28 cellular contexts compared by ENCODE assay signal in the genomic region with DNA sequence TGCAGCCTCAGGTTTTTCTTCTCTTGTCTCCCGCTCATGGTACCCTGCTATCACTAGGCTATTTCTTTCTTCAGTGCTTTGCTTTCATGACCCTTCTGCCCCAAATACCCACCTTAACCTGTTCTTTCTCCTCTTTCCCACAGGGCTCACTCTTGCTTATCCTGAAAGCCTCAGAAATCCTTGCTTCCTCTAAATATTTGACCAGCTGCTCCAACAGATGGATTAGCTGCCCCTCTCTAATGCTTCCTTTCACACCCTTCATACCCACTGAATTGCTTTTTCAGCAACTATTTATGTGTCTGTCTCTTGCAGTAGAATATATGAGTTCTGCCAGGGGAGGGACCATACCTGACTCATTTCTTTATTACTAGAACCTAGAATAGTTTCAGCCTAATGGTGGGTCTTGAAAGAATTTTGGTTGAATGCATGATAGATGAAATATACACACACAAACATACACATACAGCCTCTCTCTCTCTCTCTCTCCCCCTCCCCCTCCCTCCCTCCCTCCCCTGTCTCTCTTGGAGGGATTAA.
A peak's percentile ranks its signal among the peaks of the same experiment; 100 is the strongest.
DNase-seq lines count a peak whose midpoint lies in the region; ATAC-seq and TF ChIP-seq lines count a peak whose summit lies in the region.
"Had no signal": no experiment of that assay in that cellular context is flagged by ENCODE, and none has a peak within 500 bp of the region (broad histone marks: within the 10 kb centered on the region; RNA-seq: fewer than 3 reads in every experiment).

No MANE protein-coding gene starts in this region.

- peaks cover 15% of the 10 kb centered on the region; the same call in 1 of the 2 replicates for H3K9me2 ChIP-seq in GM23338 (ENCODE audit: insufficient read depth)

- no peaks in the 10 kb centered on the region for H3K4me1 ChIP-seq in GM23338 (ENCODE audit: insufficient read depth)
- H3K4me1 ChIP-seq in ectodermal cell (ENCODE audit: control insufficient read depth, insufficient read depth, low read length), result peaks cover 7% of the 10 kb centered on the region
- H3K4me1 ChIP-seq in smooth muscle cell (ENCODE audit: low read depth), result peaks cover 18% of the 10 kb centered on the region
- H3K4me1 ChIP-seq: prostate gland, sigmoid colon, testis, uterus had no signal

- no peaks in the 10 kb centered on the region for H3K4me1 Mint-ChIP-seq in GM23338
- H3K4me1 Mint-ChIP-seq: central memory CD8-positive, alpha-beta T cell; memory B cell had no signal

- H3K4me2 ChIP-seq in GM23338, result no peak overlapping the region
- H3K4me2 ChIP-seq in smooth muscle cell, result peak overlapping the region; percentile 61

- H3K79me2 ChIP-seq in GM23338 (replicated peaks; ENCODE audit: insufficient read depth) (no peaks in the 10 kb centered on the region), smooth muscle cell (ENCODE audit: low read depth) (no peaks in the 10 kb centered on the region)

- H2AFZ ChIP-seq in GM23338 (0 out of 2 replicates have a peak overlapping the region, but pooled peaks have one; percentile 76), smooth muscle cell (ENCODE audit: low read depth) (no peak overlapping the region)

- no peak overlapping the region for H3K4me3 ChIP-seq in GM23338
- no peak overlapping the region for H3K4me3 ChIP-seq in ectodermal cell (ENCODE audit: insufficient read depth, low read depth, low read length)
- H3K4me3 ChIP-seq in smooth muscle cell, result no peak overlapping the region
- H3K4me3 ChIP-seq: K562, prostate gland, sigmoid colon, testis, uterus had no signal

- intact Hi-C loops in cardiac septum (cut with DNase I), result no loop called here

- TF ChIP-seq CTCF in GM23338 (conservative IDR thresholded peaks at IDR 0.05; ENCODE audit: low read depth in 2 of 2) (no peak), smooth muscle cell (IDR thresholded peaks at IDR 0.05; ENCODE audit: borderline replicate concordance, insufficient read depth, poor library complexity, severe bottlenecking) (no peak)

- H3K27me3 Mint-ChIP-seq in GM23338 (ENCODE audit: insufficient read depth, low read depth, poor library complexity), result no peaks in the 10 kb centered on the region

- H4K20me1 ChIP-seq in GM23338 (replicated peaks; ENCODE audit: insufficient read depth), result no peaks in the 10 kb centered on the region
- H4K20me1 ChIP-seq in smooth muscle cell (ENCODE audit: low read depth), result no peaks in the 10 kb centered on the region

- H3K9me3 Mint-ChIP-seq in GM23338, result peaks cover 7% of the 10 kb centered on the region; the same call in 1 of the 3 replicates
- H3K9me3 Mint-ChIP-seq: central memory CD8-positive, alpha-beta T cell had no signal

- ATAC-seq in GM23338, result no peak
- ATAC-seq: K562; left lobe of liver; SK-N-SH treated with all-trans-retinoic acid at 6 μM for 48 hours; stimulated activated naive CD8-positive, alpha-beta T cell treated with anti-CD3 and anti-CD28 coated beads, Interleukin-15, Interleukin-2, amounts not matched to agents 100 U/mL and 50 U/mL, for 24 hours had no signal

- no peaks in the 10 kb centered on the region for H3F3A ChIP-seq in GM23338 (replicated peaks; ENCODE audit: low read depth)
- no peaks in the 10 kb centered on the region for H3F3A ChIP-seq in smooth muscle cell (ENCODE audit: low read depth)

- no peak overlapping the region for H3K27ac Mint-ChIP-seq in GM23338
- H3K27ac Mint-ChIP-seq: activated naive CD8-positive, alpha-beta T cell treated with anti-CD3 and anti-CD28 coated beads, Interleukin-2, amount 10 ng/mL, durations not matched to agents 7 days and 5 days; memory B cell had no signal

- no peaks in the 10 kb centered on the region for H3K9me3 ChIP-seq in ectodermal cell (ENCODE audit: control insufficient read depth, low read length)
- no peaks in the 10 kb centered on the region for H3K9me3 ChIP-seq in smooth muscle cell (replicated peaks; ENCODE audit: low read depth)
- H3K9me3 ChIP-seq: prostate gland, sigmoid colon, testis, uterus had no signal

- no peak overlapping the region for H3K9ac ChIP-seq in smooth muscle cell (ENCODE audit: low read depth)

- 82 to 85% methylated on average over 1 of the region's 1 CpG for WGBS in ectodermal cell, 2 experiments
- WGBS in smooth muscle cell (ENCODE audit: low lambda C conversion rate), result 42% methylated on average over 1 of the region's 1 CpG

- no peak for DNase-seq in GM23338 (ENCODE audit: low spot score)
- DNase-seq in NCI-H748 treated with DMSO at 0.1 percent for 48 hours (lab: John Stamatoyannopoulos, UW), result peak; percentile 10
- no peak for DNase-seq in smooth muscle cell (lab: John Stamatoyannopoulos, UW; ENCODE audit: unreplicated experiment)
- no peak for DNase-seq in SKM-1 treated with dmso at 0.1 percent for 144 hours (lab: John Stamatoyannopoulos, UW; ENCODE audit: unreplicated experiment)
- DNase-seq in stimulated activated CD8-positive, alpha-beta memory T cell treated with anti-CD3 and anti-CD28 coated beads, Interleukin-4, amount 100 ng/mL, for 48 hours, result no peak
- no peak for DNase-seq in cardiac septum (ENCODE audit: low spot score)
- DNase-seq: activated CD4-positive, alpha-beta T cell treated with anti-CD3 and anti-CD28 coated beads for 4 hours; activated CD8-positive, alpha-beta memory T cell treated with anti-CD3 and anti-CD28 coated beads for 24 hours; activated effector memory CD4-positive, alpha-beta T cell treated with anti-CD3 and anti-CD28 coated beads, Interleukin-2, amount 50 U/mL, for 16 hours; activated naive CD8-positive, alpha-beta T cell treated with anti-CD3 and anti-CD28 coated beads, Interleukin-2, amount 10 ng/mL, durations not matched to agents 7 days and 5 days; Calu3; dermis blood vessel endothelial cell; GOT3; NCI-H1436; NCI-H2171; NCI-H510A treated with DMSO at 0.1 percent for 48 hours; sigmoid colon; stimulated activated CD4-positive, alpha-beta T cell treated with anti-CD3 and anti-CD28 coated beads, Interleukin-15, amount 100 ng/mL, for 24 hours; stimulated activated naive CD8-positive, alpha-beta T cell treated with anti-CD3 and anti-CD28 coated beads, Interleukin-15, Interleukin-2, amounts not matched to agents 100 U/mL and 50 U/mL, for 24 hours; testis; uterus had no signal

- H3K36me3 ChIP-seq in GM23338 (ENCODE audit: insufficient read depth) (no peaks in the 10 kb centered on the region; the same call in 1 of the 2 replicates), ectodermal cell (ENCODE audit: control insufficient read depth, insufficient read depth, low read length) (no peaks in the 10 kb centered on the region), smooth muscle cell (ENCODE audit: low read depth) (no peaks in the 10 kb centered on the region)
- H3K36me3 ChIP-seq: prostate gland, sigmoid colon, uterus had no signal

- H3K36me3 Mint-ChIP-seq in GM23338 (ENCODE audit: low read depth), result no peaks in the 10 kb centered on the region
- H3K36me3 Mint-ChIP-seq: activated naive CD8-positive, alpha-beta T cell treated with anti-CD3 and anti-CD28 coated beads, Interleukin-2, amount 10 ng/mL, durations not matched to agents 7 days and 5 days; memory B cell had no signal

- H3K4me3 Mint-ChIP-seq in GM23338, result no peak overlapping the region
- H3K4me3 Mint-ChIP-seq: activated naive CD8-positive, alpha-beta T cell treated with anti-CD3 and anti-CD28 coated beads, Interleukin-2, amount 10 ng/mL, durations not matched to agents 7 days and 5 days; central memory CD8-positive, alpha-beta T cell; memory B cell had no signal

- no peak overlapping the region for H3K27ac ChIP-seq in GM23338 (ENCODE audit: low read depth)
- peak overlapping the region; percentile 31 for H3K27ac ChIP-seq in ectodermal cell (ENCODE audit: insufficient read depth, low read depth, low read length, poor library complexity, severe bottlenecking)
- no peak overlapping the region for H3K27ac ChIP-seq in smooth muscle cell (ENCODE audit: low read depth)
- H3K27ac ChIP-seq: prostate gland, sigmoid colon, testis, uterus had no signal

- H3K27me3 ChIP-seq in GM23338 (ENCODE audit: insufficient read depth) (no peaks in the 10 kb centered on the region), ectodermal cell (ENCODE audit: control insufficient read depth, insufficient read depth, low read length, poor library complexity, severe bottlenecking) (no peaks in the 10 kb centered on the region), smooth muscle cell (ENCODE audit: low read depth) (no peaks in the 10 kb centered on the region)
- H3K27me3 ChIP-seq: sigmoid colon, testis, uterus had no signal

TF ChIP-seq in GM23338, 12 proteins besides CTCF, POLR2A, EP300 and RAD21:
- TF ChIP-seq NANOG (IDR thresholded peaks at IDR 0.05; ENCODE audit: borderline replicate concordance), result no peak
- TF ChIP-seq POLR2AphosphoS5 (IDR thresholded peaks at IDR 0.05; ENCODE audit: low read depth), result no peak
- TF ChIP-seq STAT1 (IDR thresholded peaks at IDR 0.05; ENCODE audit: unreplicated experiment), result no peak
